9 cellular contexts compared by ENCODE assay signal in the genomic region with DNA sequence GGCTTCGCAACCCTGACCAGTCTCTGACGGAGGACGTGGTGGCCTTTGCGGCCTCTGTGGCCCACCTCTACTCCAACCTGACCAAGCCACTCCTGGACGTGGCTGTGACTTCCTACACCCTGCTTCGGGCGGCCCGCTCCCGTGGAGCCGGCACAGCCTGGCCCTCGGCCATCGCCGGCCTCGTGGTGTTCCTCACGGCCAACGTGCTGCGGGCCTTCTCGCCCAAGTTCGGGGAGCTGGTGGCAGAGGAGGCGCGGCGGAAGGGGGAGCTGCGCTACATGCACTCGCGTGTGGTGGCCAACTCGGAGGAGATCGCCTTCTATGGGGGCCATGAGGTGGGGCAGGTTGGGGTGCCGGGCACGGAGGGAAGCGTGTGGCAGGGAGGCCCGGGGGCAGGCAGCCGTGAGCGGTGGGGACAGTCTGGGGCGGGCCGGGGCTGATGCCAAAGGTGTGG. TPM values are rescaled to one million over a fixed set of nuclear protein-coding genes. Genes with fewer than 3 reads are reported as not detected.
DNase-seq lines count a peak whose midpoint lies in the region; ATAC-seq and TF ChIP-seq lines count a peak whose summit lies in the region.
"Had no signal": no experiment of that assay in that cellular context is flagged by ENCODE, and none has a peak within 500 bp of the region (broad histone marks: within the 10 kb centered on the region; RNA-seq: fewer than 3 reads in every experiment).

No MANE protein-coding gene starts in this region.

- POLR2A ChIA-PET in RWPE1 (lab: Yijun Ruan, JAX; ENCODE audit: low non-redundant PET): no interaction called here

- TF ChIP-seq POLR2A in esophagus muscularis mucosa (IDR thresholded peaks at IDR 0.05; ENCODE audit: low read depth): no peak

- DNase-seq in Calu3: no peak
- no peak for DNase-seq in RWPE1 (ENCODE audit: low spot score)
- no peak for DNase-seq in esophagus muscularis mucosa (ENCODE audit: extremely low spot score)
- no peak for DNase-seq in NCI-H128 (lab: John Stamatoyannopoulos, UW; ENCODE audit: unreplicated experiment)
- DNase-seq in SW 1271 (lab: John Stamatoyannopoulos, UW): no peak
- DNase-seq: NCI-H524 treated with DMSO at 0.1 percent for 48 hours had no signal

- no TSS peak for BruUV-seq in Calu3 (replicated peaks; lab: Mats Ljungman, UMichigan)

- ATAC-seq in GM21390 (IDR thresholded peaks at IDR 0.05; ENCODE audit: unreplicated experiment) (no peak), HG02884 (IDR thresholded peaks at IDR 0.05; ENCODE audit: unreplicated experiment) (no peak)

- intact Hi-C loops in Calu3 (cut with micrococcal nuclease; ENCODE audit: unreplicated experiment) (no loop called here), esophagus muscularis mucosa (cut with DNase I) (no loop called here)

- CTCF ChIA-PET in Calu3 (lab: Charles Lee): no interaction called here
- CTCF ChIA-PET in RWPE1 (lab: Yijun Ruan, JAX): no interaction called here

- H3K27me3 Mint-ChIP-seq in Calu3 (ENCODE audit: unreplicated experiment): no peaks in the 10 kb centered on the region

- H3K27ac Mint-ChIP-seq in Calu3 (ENCODE audit: unreplicated experiment): no peak overlapping the region

- H3K36me3 ChIP-seq in esophagus muscularis mucosa: peaks cover 0 to 16% (median 3%) of the 10 kb centered on the region in 4 donors
- H3K36me3 ChIP-seq in rectal smooth muscle tissue (ENCODE audit: control insufficient read depth, insufficient read depth, low read length): no peaks in the 10 kb centered on the region

- peak overlapping the region; percentile 38 to 78 (median 70) for H3K4me3 ChIP-seq in esophagus muscularis mucosa
- H3K4me3 ChIP-seq in rectal smooth muscle tissue (ENCODE audit: low read length): peak overlapping the region; percentile 31

- 84% methylated on average over 16 of the region's 35 CpGs for WGBS in esophagus muscularis mucosa

- H3K9me3 ChIP-seq in esophagus muscularis mucosa: no peaks in the 10 kb centered on the region

- peak overlapping the region; percentile 45 for H3K4me3 Mint-ChIP-seq in Calu3 (ENCODE audit: low read depth, unreplicated experiment)

- peaks cover 42 to 61% (median 59%) of the 10 kb centered on the region in 4 donors for H3K4me1 ChIP-seq in esophagus muscularis mucosa
- peaks cover 24% of the 10 kb centered on the region for H3K4me1 ChIP-seq in rectal smooth muscle tissue (ENCODE audit: control insufficient read depth, insufficient read depth, low read length)

- H3K4me1 Mint-ChIP-seq in Calu3 (ENCODE audit: low read depth, unreplicated experiment): peaks cover 23% of the 10 kb centered on the region

- peaks cover 48% of the 10 kb centered on the region for H3K36me3 Mint-ChIP-seq in Calu3 (ENCODE audit: insufficient read depth, unreplicated experiment)

- peak overlapping the region; percentile 98 for H3K27ac ChIP-seq in RWPE1
- H3K27ac ChIP-seq in esophagus muscularis mucosa (replicated peaks in 1 of 4): peak overlapping the region; percentile 84 to 92 (median 88)
- peak overlapping the region; percentile 79 for H3K27ac ChIP-seq in rectal smooth muscle tissue (ENCODE audit: low read depth, low read length)

- H3K27me3 ChIP-seq in esophagus muscularis mucosa (no peaks in the 10 kb centered on the region), rectal smooth muscle tissue (ENCODE audit: control insufficient read depth, insufficient read depth, low read length) (peaks cover 3% of the 10 kb centered on the region)

- H3K9me3 Mint-ChIP-seq in Calu3 (ENCODE audit: low read depth, unreplicated experiment): no peaks in the 10 kb centered on the region

- TF ChIP-seq CTCF in Calu3 (IDR thresholded peaks at IDR 0.05; ENCODE audit: unreplicated experiment) (no peak), RWPE1 (conservative IDR thresholded peaks at IDR 0.05; ENCODE audit: low read depth) (no peak), esophagus muscularis mucosa (IDR thresholded peaks at IDR 0.05) (no peak)

- peak overlapping the region; percentile 0 for H3K9ac ChIP-seq in rectal smooth muscle tissue (ENCODE audit: low read length)

- TF ChIP-seq EP300 in esophagus muscularis mucosa (IDR thresholded peaks at IDR 0.05): no peak

RNA-seq across cellular contexts. Expression of gene ABCD1, which starts 1.2 kb away (rescaled TPM):
- total RNA-seq in Calu3 (2022) (14.4 and 22.8 TPM in 2 replicates), esophagus muscularis mucosa (10 to 100 TPM; 18.4 to 36.2 (median 25.1) TPM)

RNA-seq across cellular contexts. Expression of gene BCAP31, which starts 1.7 kb away (rescaled TPM):
- total RNA-seq in Calu3 (2022) (371 and 407 TPM in 2 replicates), esophagus muscularis mucosa (100 to 1,000 TPM in 2 of 4 donors, 10 to 100 TPM in 2; 76.4 to 129 (median 101) TPM)

RNA-seq across cellular contexts. Expression of gene SLC6A8, which starts 38.1 kb away (rescaled TPM):
- total RNA-seq in Calu3 (2022) (24.6 and 27.4 TPM in 2 replicates), esophagus muscularis mucosa (10 to 100 TPM; 41.7 to 62.3 (median 45.6) TPM)

RNA-seq across cellular contexts. Expression of gene PLXNB3, which starts 38.2 kb away (rescaled TPM):
- total RNA-seq in Calu3 (2022) (37.5 and 49.2 TPM in 2 replicates), esophagus muscularis mucosa (10 to 100 TPM in 3 of 4 donors, 1 to 10 TPM in 1; 6.1 to 21.9 (median 17.6) TPM)

RNA-seq across cellular contexts. Expression of gene PNCK, which starts 52.2 kb away (rescaled TPM):
- total RNA-seq in Calu3 (2022) (1.1 TPM in 1 of 2 replicates, not detected in the other), esophagus muscularis mucosa (10 to 100 TPM; 20.5 to 67.8 (median 26.0) TPM)
